In genomic region chr21:45474323-45474950, GRCh38 we compare ENCODE assay signal across 1 cellular context.
TF ChIP-seq lines count a peak whose summit lies in the region.

No MANE protein-coding gene starts in this region.

TF ChIP-seq in HCT116, 20 proteins besides CTCF, POLR2A, EP300 and RAD21:
- TF ChIP-seq, protein P1, sequence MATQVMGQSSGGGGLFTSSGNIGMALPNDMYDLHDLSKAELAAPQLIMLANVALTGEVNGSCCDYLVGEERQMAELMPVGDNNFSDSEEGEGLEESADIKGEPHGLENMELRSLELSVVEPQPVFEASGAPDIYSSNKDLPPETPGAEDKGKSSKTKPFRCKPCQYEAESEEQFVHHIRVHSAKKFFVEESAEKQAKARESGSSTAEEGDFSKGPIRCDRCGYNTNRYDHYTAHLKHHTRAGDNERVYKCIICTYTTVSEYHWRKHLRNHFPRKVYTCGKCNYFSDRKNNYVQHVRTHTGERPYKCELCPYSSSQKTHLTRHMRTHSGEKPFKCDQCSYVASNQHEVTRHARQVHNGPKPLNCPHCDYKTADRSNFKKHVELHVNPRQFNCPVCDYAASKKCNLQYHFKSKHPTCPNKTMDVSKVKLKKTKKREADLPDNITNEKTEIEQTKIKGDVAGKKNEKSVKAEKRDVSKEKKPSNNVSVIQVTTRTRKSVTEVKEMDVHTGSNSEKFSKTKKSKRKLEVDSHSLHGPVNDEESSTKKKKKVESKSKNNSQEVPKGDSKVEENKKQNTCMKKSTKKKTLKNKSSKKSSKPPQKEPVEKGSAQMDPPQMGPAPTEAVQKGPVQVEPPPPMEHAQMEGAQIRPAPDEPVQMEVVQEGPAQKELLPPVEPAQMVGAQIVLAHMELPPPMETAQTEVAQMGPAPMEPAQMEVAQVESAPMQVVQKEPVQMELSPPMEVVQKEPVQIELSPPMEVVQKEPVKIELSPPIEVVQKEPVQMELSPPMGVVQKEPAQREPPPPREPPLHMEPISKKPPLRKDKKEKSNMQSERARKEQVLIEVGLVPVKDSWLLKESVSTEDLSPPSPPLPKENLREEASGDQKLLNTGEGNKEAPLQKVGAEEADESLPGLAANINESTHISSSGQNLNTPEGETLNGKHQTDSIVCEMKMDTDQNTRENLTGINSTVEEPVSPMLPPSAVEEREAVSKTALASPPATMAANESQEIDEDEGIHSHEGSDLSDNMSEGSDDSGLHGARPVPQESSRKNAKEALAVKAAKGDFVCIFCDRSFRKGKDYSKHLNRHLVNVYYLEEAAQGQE (IDR thresholded peaks at IDR 0.05; ENCODE audit: low read depth), result no peak
- TF ChIP-seq EZH2 (IDR thresholded peaks at IDR 0.05) (no peak), SP1 (IDR thresholded peaks at IDR 0.05; ENCODE audit: low read depth) (no peak), ELF1 (IDR thresholded peaks at IDR 0.05; ENCODE audit: borderline replicate concordance, low read depth) (no peak), YY1 (IDR thresholded peaks at IDR 0.05; ENCODE audit: extremely low read depth, insufficient replicate concordance, low read depth, low read length) (no peak), SIN3A (IDR thresholded peaks at IDR 0.05; ENCODE audit: low read depth) (no peak), CEBPB (IDR thresholded peaks at IDR 0.05; ENCODE audit: low read depth) (no peak)
